In the genomic region with DNA sequence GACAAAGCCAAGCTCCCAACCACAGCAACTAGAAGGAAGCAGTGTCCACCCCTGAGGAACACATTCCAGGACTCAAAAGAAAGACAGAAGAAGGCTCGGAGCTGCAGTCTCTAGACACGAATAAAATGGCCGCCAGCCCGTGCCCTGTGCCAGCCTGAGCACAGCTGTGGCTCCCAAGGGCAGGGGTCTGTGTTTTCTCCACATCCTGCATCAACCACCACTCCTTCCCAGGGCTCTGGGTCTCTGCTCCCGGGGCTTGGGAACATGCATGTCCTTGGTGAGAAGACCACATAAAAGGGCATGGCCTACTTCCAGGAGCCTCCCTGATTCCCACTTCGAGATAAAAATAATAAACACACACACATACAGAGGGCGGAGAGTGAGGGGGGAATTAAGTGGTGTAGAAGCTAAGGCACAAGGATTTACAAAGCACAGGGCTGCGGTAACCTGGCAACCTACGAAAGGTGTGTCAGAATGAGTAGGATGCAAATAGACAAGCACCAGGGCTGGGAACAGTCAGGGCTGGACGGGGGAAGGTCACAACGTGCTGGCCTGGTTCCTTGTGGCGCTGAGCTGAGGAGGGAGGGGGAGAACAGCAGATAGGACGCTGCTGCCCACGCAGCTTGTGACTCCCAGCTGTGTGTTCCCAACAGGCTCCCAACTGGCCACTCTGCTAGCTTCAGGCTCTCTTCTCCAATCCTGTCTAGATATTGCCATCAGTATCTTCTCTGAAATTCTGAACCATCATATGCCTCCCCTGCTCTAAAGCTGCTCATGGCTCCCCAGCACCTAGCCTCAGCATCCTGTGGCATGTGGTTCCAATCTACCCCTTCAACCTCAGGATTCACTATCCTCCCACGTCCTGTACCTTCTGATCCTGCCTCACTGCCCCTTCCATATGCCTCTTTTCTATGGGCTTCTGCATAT, we compare ENCODE assay signal across 11 cellular contexts.
DNase-seq lines count a peak whose midpoint lies in the region; ATAC-seq and TF ChIP-seq lines count a peak whose summit lies in the region.
"Had no signal": no experiment of that assay in that cellular context is flagged by ENCODE, and none has a peak within 500 bp of the region (broad histone marks: within the 10 kb centered on the region; RNA-seq: fewer than 3 reads in every experiment).

No MANE protein-coding gene starts in this region.

- H3K36me3 Mint-ChIP-seq in MCF 10A (ENCODE audit: insufficient read depth, unreplicated experiment), result peaks cover 30% of the 10 kb centered on the region

- intact Hi-C loops in MCF 10A (cut with micrococcal nuclease), result no loop called here
- intact Hi-C loops in mammary epithelial cell (cut with micrococcal nuclease), result no loop called here

- H3K9me2 ChIP-seq in SK-N-SH, result no peaks in the 10 kb centered on the region

- no peak for DNase-seq in MCF 10A (ENCODE audit: unreplicated experiment)
- DNase-seq in mammary epithelial cell, result no peak
- peak; percentile 62 for DNase-seq in globus pallidus (ENCODE audit: low spot score)
- peak in 45 of 56 donors; percentile 18 to 81 (median 51) for DNase-seq in nucleus accumbens (lab: John Stamatoyannopoulos, UW)
- no peak for DNase-seq in NOMO-1 treated with DMSO at 0.1 percent for 48 hours (lab: John Stamatoyannopoulos, UW; ENCODE audit: unreplicated experiment)
- no peak for DNase-seq in BE2C
- DNase-seq in SK-N-SH, result no peak
- DNase-seq: islet precursor cell, NCI-H1105 treated with DMSO at 0.1 percent for 48 hours had no signal

- no peak for TF ChIP-seq RAD21 in SK-N-SH (IDR thresholded peaks at IDR 0.05; ENCODE audit: low read length)

- WGBS in mammary epithelial cell (ENCODE audit: low coverage, missing lambda C conversion rate), result 70% methylated on average over 13 of the region's 15 CpGs
- 95% methylated on average over 12 of the region's 15 CpGs for WGBS in SK-N-SH (ENCODE audit: low lambda C conversion rate)

- H3K27me3 Mint-ChIP-seq in MCF 10A (ENCODE audit: insufficient read depth, unreplicated experiment), result no peaks in the 10 kb centered on the region

- no peak overlapping the region for H3K4me3 ChIP-seq in mammary epithelial cell (replicated peaks in 1 of 3; ENCODE audit: insufficient read depth in 1 of 3, low read depth in 2 of 3, low read length in 3 of 3)
- no peak overlapping the region for H3K4me3 ChIP-seq in BE2C (ENCODE audit: low read depth, low read length)
- no peak overlapping the region for H3K4me3 ChIP-seq in SK-N-SH (ENCODE audit: low read depth in 2 of 2, low read length in 1 of 2)
- H3K4me3 ChIP-seq: BLaER1 treated with 17β-estradiol and CSF1 and Interleukin-3, amounts not matched to agents 10 nM and 100 nM had no signal

- H3K27ac Mint-ChIP-seq in MCF 10A (ENCODE audit: low read depth, unreplicated experiment), result peak overlapping the region; percentile 32

- POLR2A ChIA-PET in MCF 10A (lab: Yijun Ruan, JAX) (interaction anchor here (0.8 to 6.5 kb wide), 6 partner anchors 9 to 30 kb away, joined by 4 to 33 read pairs (median 13); no protein-coding TSS in a partner anchor), SK-N-SH (lab: Yijun Ruan, JAX) (no interaction called here)

- no peak overlapping the region for H3K4me3 Mint-ChIP-seq in MCF 10A (ENCODE audit: unreplicated experiment)

- peaks cover 34% of the 10 kb centered on the region for H3K4me1 Mint-ChIP-seq in MCF 10A (ENCODE audit: insufficient read depth, unreplicated experiment)

- no peak overlapping the region for H3K27ac ChIP-seq in mammary epithelial cell (ENCODE audit: insufficient read depth, low read depth, low read length)
- H3K27ac ChIP-seq in SK-N-SH (ENCODE audit: low read depth in 2 of 2, low read length in 1 of 2), result no peak overlapping the region
- H3K27ac ChIP-seq: BLaER1 treated with 17β-estradiol and CSF1 and Interleukin-3, amounts not matched to agents 10 nM and 100 nM had no signal

- H3K9me3 ChIP-seq in mammary epithelial cell (replicated peaks; ENCODE audit: insufficient read depth, low read length) (no peaks in the 10 kb centered on the region), BE2C (no peaks in the 10 kb centered on the region), SK-N-SH (no peaks in the 10 kb centered on the region)

- TF ChIP-seq CTCF in MCF 10A (IDR thresholded peaks at IDR 0.05; ENCODE audit: unreplicated experiment) (no peak), mammary epithelial cell (conservative IDR thresholded peaks at IDR 0.05 in 1 of 2, IDR thresholded peaks at IDR 0.05 in 1 of 2; ENCODE audit: extremely low read depth in 1 of 2, insufficient read depth in 1 of 2, low read depth in 1 of 2, low read length in 2 of 2) (no peak), BE2C (IDR thresholded peaks at IDR 0.05; ENCODE audit: low read depth, low read length) (no peak), SK-N-SH (IDR thresholded peaks at IDR 0.05) (no peak)

- H3K36me3 ChIP-seq in mammary epithelial cell (ENCODE audit: insufficient read depth, low read length) (peaks cover 7% of the 10 kb centered on the region), BE2C (no peaks in the 10 kb centered on the region), SK-N-SH (replicated peaks in 1 of 2; ENCODE audit: control insufficient read depth in 1 of 2, insufficient read depth in 2 of 2, low read length in 1 of 2) (peaks cover 0 to 2% of the 10 kb centered on the region in 2 experiments)

- no peaks in the 10 kb centered on the region for H3K9me3 Mint-ChIP-seq in MCF 10A (ENCODE audit: unreplicated experiment)

- no peaks in the 10 kb centered on the region for H4K20me1 ChIP-seq in mammary epithelial cell (ENCODE audit: insufficient read depth, low read length)
- H4K20me1 ChIP-seq in SK-N-SH (ENCODE audit: insufficient read depth), result no peaks in the 10 kb centered on the region

- H3K4me2 ChIP-seq in mammary epithelial cell (ENCODE audit: insufficient read depth, low read depth, low read length), result no peak overlapping the region
- H3K4me2 ChIP-seq in SK-N-SH, result no peak overlapping the region
- H3K4me2 ChIP-seq: BLaER1 treated with 17β-estradiol and CSF1 and Interleukin-3, amounts not matched to agents 10 nM and 100 nM had no signal

- H3K4me1 ChIP-seq in mammary epithelial cell (ENCODE audit: insufficient read depth, low read length) (peaks cover 5% of the 10 kb centered on the region), BE2C (no peaks in the 10 kb centered on the region), SK-N-SH (ENCODE audit: control insufficient read depth in 1 of 2, insufficient read depth in 2 of 2, low read depth in 1 of 2, low read length in 1 of 2) (peaks cover 0 to 3% of the 10 kb centered on the region in 2 experiments; a peak in 1 of 4 replicates)

- dilution Hi-C loops in mammary epithelial cell (cut with HindIII; ENCODE audit: low sequenced_read_pairs), result no loop called here

- ATAC-seq in HG03439 (IDR thresholded peaks at IDR 0.05; ENCODE audit: unreplicated experiment), result no peak

- H3K9ac ChIP-seq in mammary epithelial cell (ENCODE audit: insufficient read depth, low read length) (no peak overlapping the region), SK-N-SH (no peak overlapping the region)
- H3K9ac ChIP-seq: BLaER1 treated with 17β-estradiol and CSF1 and Interleukin-3, amounts not matched to agents 10 nM and 100 nM had no signal

- no peaks in the 10 kb centered on the region for H3F3A ChIP-seq in SK-N-SH (replicated peaks; ENCODE audit: insufficient read depth)

- H3K27me3 ChIP-seq in mammary epithelial cell (ENCODE audit: insufficient read depth, low read length) (no peaks in the 10 kb centered on the region), BE2C (no peaks in the 10 kb centered on the region), SK-N-SH (ENCODE audit: insufficient read depth) (no peaks in the 10 kb centered on the region)
- H3K27me3 ChIP-seq: BLaER1 treated with 17β-estradiol and CSF1 and Interleukin-3, amounts not matched to agents 10 nM and 100 nM had no signal

- CTCF ChIA-PET in MCF 10A (lab: Yijun Ruan, JAX), result interaction anchor here (0.6 to 28.1 kb wide), 8 partner anchors 10 to 1727 kb away, joined by 3 to 790 read pairs (median 9); no protein-coding TSS in a partner anchor
- CTCF ChIA-PET in mammary epithelial cell (lab: Charles Lee; ENCODE audit: low non-redundant PET), result interaction anchor here (0.6 kb wide), 1 partner anchor 30 kb away, joined by 3 read pairs; no protein-coding TSS in a partner anchor
- CTCF ChIA-PET in SK-N-SH (lab: Yijun Ruan, JAX), result interaction anchor here (1.0 to 2.0 kb wide), 5 partner anchors 9 to 47 kb away, joined by 3 to 9 read pairs (median 4); no protein-coding TSS in a partner anchor

- H3K79me2 ChIP-seq in mammary epithelial cell (ENCODE audit: insufficient read depth, low read length) (peaks cover 88% of the 10 kb centered on the region), SK-N-SH (ENCODE audit: insufficient read depth) (no peaks in the 10 kb centered on the region; the same call in 1 of the 2 replicates)

- H2AFZ ChIP-seq in mammary epithelial cell (ENCODE audit: low read depth, low read length) (no peak overlapping the region), SK-N-SH (ENCODE audit: low read depth) (no peak overlapping the region)

- BruUV-seq in MCF 10A (replicated peaks; lab: Mats Ljungman, UMichigan) (no TSS peak), mammary epithelial cell (replicated peaks; lab: Mats Ljungman, UMichigan) (no TSS peak)

- in situ Hi-C loops in mammary epithelial cell (cut with MboI; ENCODE audit: low sequenced_read_pairs in 2 of 2), result no loop called here

- no peak for TF ChIP-seq EP300 in SK-N-SH (IDR thresholded peaks at IDR 0.05; ENCODE audit: borderline replicate concordance in 1 of 2, low read depth in 1 of 2, low read length in 1 of 2)

TF ChIP-seq in SK-N-SH, 30 proteins besides CTCF, POLR2A, EP300 and RAD21 (continues in another document):
- TF ChIP-seq EZH2phosphoT487 (IDR thresholded peaks at IDR 0.05; ENCODE audit: borderline replicate concordance, low read depth), result no peak
- TF ChIP-seq, protein P1, sequence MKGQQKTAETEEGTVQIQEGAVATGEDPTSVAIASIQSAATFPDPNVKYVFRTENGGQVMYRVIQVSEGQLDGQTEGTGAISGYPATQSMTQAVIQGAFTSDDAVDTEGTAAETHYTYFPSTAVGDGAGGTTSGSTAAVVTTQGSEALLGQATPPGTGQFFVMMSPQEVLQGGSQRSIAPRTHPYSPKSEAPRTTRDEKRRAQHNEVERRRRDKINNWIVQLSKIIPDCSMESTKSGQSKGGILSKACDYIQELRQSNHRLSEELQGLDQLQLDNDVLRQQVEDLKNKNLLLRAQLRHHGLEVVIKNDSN (IDR thresholded peaks at IDR 0.05; ENCODE audit: borderline replicate concordance, low read depth), result no peak
- TF ChIP-seq, protein P2, sequence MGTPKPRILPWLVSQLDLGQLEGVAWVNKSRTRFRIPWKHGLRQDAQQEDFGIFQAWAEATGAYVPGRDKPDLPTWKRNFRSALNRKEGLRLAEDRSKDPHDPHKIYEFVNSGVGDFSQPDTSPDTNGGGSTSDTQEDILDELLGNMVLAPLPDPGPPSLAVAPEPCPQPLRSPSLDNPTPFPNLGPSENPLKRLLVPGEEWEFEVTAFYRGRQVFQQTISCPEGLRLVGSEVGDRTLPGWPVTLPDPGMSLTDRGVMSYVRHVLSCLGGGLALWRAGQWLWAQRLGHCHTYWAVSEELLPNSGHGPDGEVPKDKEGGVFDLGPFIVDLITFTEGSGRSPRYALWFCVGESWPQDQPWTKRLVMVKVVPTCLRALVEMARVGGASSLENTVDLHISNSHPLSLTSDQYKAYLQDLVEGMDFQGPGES (IDR thresholded peaks at IDR 0.05; ENCODE audit: low read depth, low read length), result no peak
- no peak for TF ChIP-seq RCOR1 (IDR thresholded peaks at IDR 0.05; ENCODE audit: low read length)
- no peak for TF ChIP-seq NFIC (IDR thresholded peaks at IDR 0.05; ENCODE audit: borderline replicate concordance)

Comparison
In these comparisons a context has a peak if more than half of its experiments do, and no peak if none do; other contexts are left out.
1. DNase-seq: peak in globus pallidus (single experiment) and nucleus accumbens (45 of 56); none in MCF 10A (single experiment), mammary epithelial cell (single experiment), NOMO-1 treated with DMSO at 0.1 percent for 48 hours (single experiment), BE2C (single experiment) and SK-N-SH (single experiment).